Comparison of ENCODE assay signal across 11 cellular contexts in genomic region chr22:31218565-31219262, GRCh38. TPM values are rescaled to one million over a fixed set of nuclear protein-coding genes. Genes with fewer than 3 reads are reported as not detected.
A peak's percentile ranks its signal among the peaks of the same experiment; 100 is the strongest.
DNase-seq lines count a peak whose midpoint lies in the region; ATAC-seq and TF ChIP-seq lines count a peak whose summit lies in the region.
"Had no signal": no experiment of that assay in that cellular context is flagged by ENCODE, and none has a peak within 500 bp of the region (broad histone marks: within the 10 kb centered on the region; RNA-seq: fewer than 3 reads in every experiment).

No MANE protein-coding gene starts in this region.

- H3K4me3 ChIP-seq in left lung (no peak overlapping the region), tibial nerve (no peak overlapping the region)
- H3K4me3 ChIP-seq: lung had no signal

- H3K9me3 Mint-ChIP-seq in activated naive CD4-positive, alpha-beta T cell treated with anti-CD3 and anti-CD28 coated beads, Interleukin-2, amount 50 U/mL, for 24 hours = no peaks in the 10 kb centered on the region
- H3K9me3 Mint-ChIP-seq in WTC11 = no peaks in the 10 kb centered on the region

- H3K27me3 ChIP-seq in left lung (no peaks in the 10 kb centered on the region), tibial nerve (no peaks in the 10 kb centered on the region)

- no peak for TF ChIP-seq EP300 in tibial nerve (IDR thresholded peaks at IDR 0.05)

- no peak for TF ChIP-seq POLR2A in tibial nerve (IDR thresholded peaks at IDR 0.05)

- WGBS in tibial nerve, 2 donors = 42 to 49% methylated on average over 4 of the region's 4 CpGs

- no peaks in the 10 kb centered on the region for H3K27me3 Mint-ChIP-seq in activated naive CD4-positive, alpha-beta T cell treated with anti-CD3 and anti-CD28 coated beads, Interleukin-2, amount 50 U/mL, for 24 hours
- H3K27me3 Mint-ChIP-seq in WTC11 (ENCODE audit: low read depth) = no peaks in the 10 kb centered on the region

- H3K4me1 Mint-ChIP-seq in activated naive CD4-positive, alpha-beta T cell treated with anti-CD3 and anti-CD28 coated beads, Interleukin-2, amount 50 U/mL, for 24 hours = peaks cover 66% of the 10 kb centered on the region
- H3K4me1 Mint-ChIP-seq in WTC11 = peaks cover 15% of the 10 kb centered on the region

- no peak overlapping the region for H3K27ac Mint-ChIP-seq in activated naive CD4-positive, alpha-beta T cell treated with anti-CD3 and anti-CD28 coated beads, Interleukin-2, amount 50 U/mL, for 24 hours
- peak overlapping the region; percentile 93 for H3K27ac Mint-ChIP-seq in WTC11

- H3K4me1 ChIP-seq in left lung (peaks cover 9 to 100% of the 10 kb centered on the region in 2 donors), tibial nerve (peaks cover 0 to 97% (median 44%) of the 10 kb centered on the region in 4 donors)

- H3K4me3 Mint-ChIP-seq in activated naive CD4-positive, alpha-beta T cell treated with anti-CD3 and anti-CD28 coated beads, Interleukin-2, amount 50 U/mL, for 24 hours = peak overlapping the region; percentile 16
- no peak overlapping the region for H3K4me3 Mint-ChIP-seq in WTC11

- H3K27ac ChIP-seq in left lung (peak overlapping the region; percentile 50 to 90), tibial nerve (peak overlapping the region; percentile 7 to 82 (median 72))

- peaks cover 0 to 9% of the 10 kb centered on the region in 2 donors for H3K36me3 ChIP-seq in left lung
- no peaks in the 10 kb centered on the region for H3K36me3 ChIP-seq in tibial nerve

- TF ChIP-seq CTCF in WTC11 (IDR thresholded peaks at IDR 0.05) = no peak
- no peak for TF ChIP-seq CTCF in left lung (IDR thresholded peaks at IDR 0.05)
- TF ChIP-seq CTCF in tibial nerve (IDR thresholded peaks at IDR 0.05) = no peak

- POLR2A ChIA-PET in WTC11 (lab: Charles Lee) = no interaction called here

- H3K9me3 ChIP-seq in left lung = no peaks in the 10 kb centered on the region
- H3K9me3 ChIP-seq in tibial nerve = no peaks in the 10 kb centered on the region

- ATAC-seq in WTC11 (no peak), left lung (no peak)
- ATAC-seq: Panc1 had no signal

- CTCF ChIA-PET in WTC11 (lab: Charles Lee) = interaction anchor here (0.8 to 3.1 kb wide), 6 partner anchors 30 to 114 kb away, joined by 3 to 25 read pairs (median 4); partner anchors contain the start of gene PIK3IP1

- intact Hi-C loops in left lung (cut with DNase I) = no loop called here

- H3K36me3 Mint-ChIP-seq in activated naive CD4-positive, alpha-beta T cell treated with anti-CD3 and anti-CD28 coated beads, Interleukin-2, amount 50 U/mL, for 24 hours = peaks cover 5% of the 10 kb centered on the region
- peaks cover 4% of the 10 kb centered on the region for H3K36me3 Mint-ChIP-seq in WTC11

- DNase-seq in activated naive CD4-positive, alpha-beta T cell (lab: John Stamatoyannopoulos, UW) = no peak
- no peak for DNase-seq in WTC11 (ENCODE audit: low spot score)
- no peak for DNase-seq in left lung
- DNase-seq in tibial nerve (ENCODE audit: low spot score in 2 of 2) = no peak
- no peak for DNase-seq in NCI-H2029 treated with DMSO at 0.1 percent for 48 hours (lab: John Stamatoyannopoulos, UW)
- DNase-seq in activated CD4-positive, CD25-positive, alpha-beta regulatory T cell (lab: John Stamatoyannopoulos, UW) = no peak
- no peak for DNase-seq in hepatic stellate cell (ENCODE audit: low spot score)
- DNase-seq: stimulated activated CD4-positive, alpha-beta T cell treated with anti-CD3 and anti-CD28 coated beads, Interleukin-4, amount 100 ng/mL, for 1 hour had no signal

TF ChIP-seq in WTC11, 78 proteins besides CTCF, POLR2A, EP300 and RAD21:
- TF ChIP-seq RORB (CRISPR knock-in tag; IDR thresholded peaks at IDR 0.05) (no peak), STAT6 (CRISPR knock-in tag; conservative IDR thresholded peaks at IDR 0.05; ENCODE audit: low read depth) (no peak), IRF1 (CRISPR knock-in tag; IDR thresholded peaks at IDR 0.05) (no peak), ZNF121 (CRISPR knock-in tag; IDR thresholded peaks at IDR 0.05) (no peak), ZNF219 (CRISPR knock-in tag; IDR thresholded peaks at IDR 0.05; ENCODE audit: borderline replicate concordance) (no peak), RELA (CRISPR knock-in tag; IDR thresholded peaks at IDR 0.05; ENCODE audit: borderline replicate concordance) (no peak)
- TF ChIP-seq, protein P1, sequence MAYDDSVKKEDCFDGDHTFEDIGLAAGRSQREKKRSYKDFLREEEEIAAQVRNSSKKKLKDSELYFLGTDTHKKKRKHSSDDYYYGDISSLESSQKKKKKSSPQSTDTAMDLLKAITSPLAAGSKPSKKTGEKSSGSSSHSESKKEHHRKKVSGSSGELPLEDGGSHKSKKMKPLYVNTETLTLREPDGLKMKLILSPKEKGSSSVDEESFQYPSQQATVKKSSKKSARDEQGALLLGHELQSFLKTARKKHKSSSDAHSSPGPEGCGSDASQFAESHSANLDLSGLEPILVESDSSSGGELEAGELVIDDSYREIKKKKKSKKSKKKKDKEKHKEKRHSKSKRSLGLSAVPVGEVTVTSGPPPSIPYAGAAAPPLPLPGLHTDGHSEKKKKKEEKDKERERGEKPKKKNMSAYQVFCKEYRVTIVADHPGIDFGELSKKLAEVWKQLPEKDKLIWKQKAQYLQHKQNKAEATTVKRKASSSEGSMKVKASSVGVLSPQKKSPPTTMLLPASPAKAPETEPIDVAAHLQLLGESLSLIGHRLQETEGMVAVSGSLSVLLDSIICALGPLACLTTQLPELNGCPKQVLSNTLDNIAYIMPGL (CRISPR knock-in tag; IDR thresholded peaks at IDR 0.05) = no peak

RNA-seq across cellular contexts. Expression of gene LIMK2, which starts 6.6 kb away (rescaled TPM):
- 33.1 to 42.8 TPM (median 33.6 TPM) in 3 replicates for total RNA-seq in WTC11 (2021)
- 10 to 100 TPM; 68.7 to 87.6 TPM for total RNA-seq in left lung
- total RNA-seq in tibial nerve = 10 to 100 TPM; 50.0 to 67.2 (median 56.9) TPM

RNA-seq across cellular contexts. Expression of gene RNF185, which starts 58.7 kb away (rescaled TPM):
- 18.0 to 19.8 TPM (median 18.0 TPM) in 3 replicates for total RNA-seq in WTC11 (2021)
- 10 to 100 TPM; 28.2 to 34.3 TPM for total RNA-seq in left lung
- 10 to 100 TPM; 34.5 to 44.4 (median 38.8) TPM for total RNA-seq in tibial nerve
